In genomic region chr1:244849189-244849866, GRCh38 we compare ENCODE assay signal across 13 cellular contexts. TPM values are rescaled to one million over a fixed set of nuclear protein-coding genes. Genes with fewer than 3 reads are reported as not detected.
DNase-seq lines count a peak whose midpoint lies in the region; ATAC-seq and TF ChIP-seq lines count a peak whose summit lies in the region.
"Had no signal": no experiment of that assay in that cellular context is flagged by ENCODE, and none has a peak within 500 bp of the region (broad histone marks: within the 10 kb centered on the region; RNA-seq: fewer than 3 reads in every experiment).

No MANE protein-coding gene starts in this region.

- H3K79me2 ChIP-seq in hepatocyte, result peaks cover 77% of the 10 kb centered on the region

- H3K4me3 ChIP-seq in left ventricle myocardium inferior, result no peak overlapping the region
- no peak overlapping the region for H3K4me3 ChIP-seq in right cardiac atrium (ENCODE audit: low read length)
- no peak overlapping the region for H3K4me3 ChIP-seq in hepatocyte
- H3K4me3 ChIP-seq in psoas muscle, result no peak overlapping the region
- H3K4me3 ChIP-seq: adrenal gland, gastroesophageal sphincter had no signal

- 44% methylated on average over 1 of the region's 1 CpG for WGBS in right cardiac atrium
- WGBS in hepatocyte (ENCODE audit: low lambda C conversion rate, missing lambda C conversion rate), result 88% methylated on average over 1 of the region's 1 CpG
- 62 to 74% (median 62%) methylated on average over 1 of the region's 1 CpG for WGBS in psoas muscle, 3 donors

- ATAC-seq in right cardiac atrium (no peak), psoas muscle (no peak), HG02981 (IDR thresholded peaks at IDR 0.05; ENCODE audit: unreplicated experiment) (no peak)
- ATAC-seq: gastroesophageal sphincter had no signal

- H3K36me3 Mint-ChIP-seq in IgD-negative memory B cell (peaks cover 2% of the 10 kb centered on the region), mesothelial cell of epicardium (peaks cover 41% of the 10 kb centered on the region)

- H3K36me3 ChIP-seq in left ventricle myocardium inferior (peaks cover 92% of the 10 kb centered on the region), hepatocyte (replicated peaks; ENCODE audit: insufficient read depth, low read depth) (no peaks in the 10 kb centered on the region), psoas muscle (ENCODE audit: insufficient read depth in 1 of 2, low read depth in 1 of 2) (peaks cover 8 to 100% of the 10 kb centered on the region in 2 donors)

- H3K4me1 Mint-ChIP-seq in IgD-negative memory B cell (peaks cover 5 to 36% (median 20%) of the 10 kb centered on the region in 3 donors), mesothelial cell of epicardium (no peaks in the 10 kb centered on the region)

- no peaks in the 10 kb centered on the region for H3K9me3 Mint-ChIP-seq in IgD-negative memory B cell
- no peaks in the 10 kb centered on the region for H3K9me3 Mint-ChIP-seq in mesothelial cell of epicardium

- DNase-seq in left ventricle myocardium inferior (no peak), right cardiac atrium (no peak), hepatocyte (ENCODE audit: low spot score) (no peak), MV-4-11 (lab: John Stamatoyannopoulos, UW) (no peak), psoas muscle (no peak), mesothelial cell of epicardium (ENCODE audit: low spot score in 2 of 2, unreplicated experiment in 2 of 2) (no peak)
- DNase-seq: adrenal gland, NCI-H2029 treated with DMSO at 0.1 percent for 48 hours, nucleus accumbens, WERI-Rb-1 had no signal

- peak overlapping the region; percentile 25 for H3K27ac ChIP-seq in left ventricle myocardium inferior (replicated peaks)
- H3K27ac ChIP-seq in right cardiac atrium (ENCODE audit: low read length), result no peak overlapping the region
- peak overlapping the region; percentile 0 for H3K27ac ChIP-seq in hepatocyte
- H3K27ac ChIP-seq in psoas muscle, result no peak overlapping the region
- H3K27ac ChIP-seq: adrenal gland, WERI-Rb-1 had no signal

- H3K9me3 ChIP-seq in left ventricle myocardium inferior (replicated peaks) (no peaks in the 10 kb centered on the region), right cardiac atrium (ENCODE audit: control insufficient read depth, low read length) (no peaks in the 10 kb centered on the region), hepatocyte (ENCODE audit: low read depth) (no peaks in the 10 kb centered on the region), psoas muscle (no peaks in the 10 kb centered on the region)
- H3K9me3 ChIP-seq: adrenal gland, gastroesophageal sphincter had no signal

- H3K4me3 Mint-ChIP-seq in IgD-negative memory B cell, result no peak overlapping the region
- no peak overlapping the region for H3K4me3 Mint-ChIP-seq in mesothelial cell of epicardium

- TF ChIP-seq CTCF in left ventricle myocardium inferior (IDR thresholded peaks at IDR 0.05; ENCODE audit: borderline replicate concordance), result no peak
- no peak for TF ChIP-seq CTCF in hepatocyte (IDR thresholded peaks at IDR 0.05; ENCODE audit: poor library complexity)
- TF ChIP-seq CTCF in psoas muscle (IDR thresholded peaks at IDR 0.05), result no peak
- TF ChIP-seq CTCF in mesothelial cell of epicardium (IDR thresholded peaks at IDR 0.05; ENCODE audit: unreplicated experiment), result no peak

- H3K4me1 ChIP-seq in left ventricle myocardium inferior, result peaks cover 56% of the 10 kb centered on the region
- H3K4me1 ChIP-seq in right cardiac atrium (ENCODE audit: control insufficient read depth, insufficient read depth, low read length), result no peaks in the 10 kb centered on the region
- H3K4me1 ChIP-seq in hepatocyte (ENCODE audit: insufficient read depth), result peaks cover 17% of the 10 kb centered on the region
- peaks cover 23% of the 10 kb centered on the region for H3K4me1 ChIP-seq in psoas muscle

- H3K9me2 ChIP-seq in hepatocyte (replicated peaks; ENCODE audit: insufficient read depth), result no peaks in the 10 kb centered on the region

- H3K27ac Mint-ChIP-seq in IgD-negative memory B cell (peak overlapping the region in 2 of 3 donors; percentile 67 to 91), mesothelial cell of epicardium (no peak overlapping the region)

- H3K27me3 Mint-ChIP-seq in IgD-negative memory B cell, result no peaks in the 10 kb centered on the region
- H3K27me3 Mint-ChIP-seq in mesothelial cell of epicardium (ENCODE audit: low read depth), result no peaks in the 10 kb centered on the region

- no peak overlapping the region for H3K4me2 ChIP-seq in hepatocyte

- no peaks in the 10 kb centered on the region for H3K27me3 ChIP-seq in left ventricle myocardium inferior (ENCODE audit: low read depth)
- no peaks in the 10 kb centered on the region for H3K27me3 ChIP-seq in right cardiac atrium (ENCODE audit: control insufficient read depth, insufficient read depth)
- no peaks in the 10 kb centered on the region for H3K27me3 ChIP-seq in hepatocyte
- no peaks in the 10 kb centered on the region for H3K27me3 ChIP-seq in psoas muscle (ENCODE audit: insufficient read depth in 3 of 3, low read length in 2 of 3)
- H3K27me3 ChIP-seq: adrenal gland, gastroesophageal sphincter had no signal

- peaks cover 7% of the 10 kb centered on the region for H4K20me1 ChIP-seq in hepatocyte (ENCODE audit: insufficient read depth, poor library complexity, severe bottlenecking)

- no peak overlapping the region for H2AFZ ChIP-seq in hepatocyte

- intact Hi-C loops in left ventricle myocardium inferior (cut with micrococcal nuclease), result no loop called here
- intact Hi-C loops in right cardiac atrium (cut with DNase I), result no loop called here
- intact Hi-C loops in psoas muscle (cut with DNase I), result no loop called here

RNA-seq across cellular contexts. Expression of gene COX20, which starts 13.9 kb away (rescaled TPM):
- 68.8 TPM for total RNA-seq in left ventricle myocardium inferior
- 10 to 100 TPM; 57.8 to 68.5 (median 63.0) TPM for total RNA-seq in right cardiac atrium
- polyA plus RNA-seq in right cardiac atrium, result 121 TPM
- 36.9 TPM for polyA plus RNA-seq in IgD-negative memory B cell
- total RNA-seq in hepatocyte, result 24.3 and 32.0 TPM in 2 replicates
- polyA plus RNA-seq in hepatocyte, result 56.5 and 61.9 TPM in 2 replicates
- total RNA-seq in psoas muscle, result 10 to 100 TPM; 22.6 to 35.8 (median 33.4) TPM
- polyA plus RNA-seq in psoas muscle, result 10 to 100 TPM; 53.3 to 76.8 (median 53.5) TPM
- total RNA-seq in mesothelial cell of epicardium, result 27.7 to 31.9 TPM (median 29.3 TPM) in 3 replicates

RNA-seq across cellular contexts. Expression of gene HNRNPU, which starts 15.0 kb away (rescaled TPM):
- 167 TPM for total RNA-seq in left ventricle myocardium inferior
- 100 to 1,000 TPM; 180 to 194 (median 184) TPM for total RNA-seq in right cardiac atrium
- 112 TPM for polyA plus RNA-seq in right cardiac atrium
- 339 TPM for polyA plus RNA-seq in IgD-negative memory B cell
- 316 and 321 TPM in 2 replicates for total RNA-seq in hepatocyte
- polyA plus RNA-seq in hepatocyte, result 293 and 298 TPM in 2 replicates
- 100 to 1,000 TPM; 163 to 262 (median 202) TPM for total RNA-seq in psoas muscle
- 100 to 1,000 TPM; 110 to 186 (median 139) TPM for polyA plus RNA-seq in psoas muscle
- total RNA-seq in mesothelial cell of epicardium, result 423 to 436 TPM (median 424 TPM) in 3 replicates

Comparison
In these comparisons a context has a peak if more than half of its experiments do, and no peak if none do; other contexts are left out.
1. H3K27ac ChIP-seq: peak in left ventricle myocardium inferior (single experiment) and hepatocyte (single experiment); none in right cardiac atrium (single experiment) and psoas muscle (single experiment).